Comparison of ENCODE assay signal across 1 cellular context in the genomic region with DNA sequence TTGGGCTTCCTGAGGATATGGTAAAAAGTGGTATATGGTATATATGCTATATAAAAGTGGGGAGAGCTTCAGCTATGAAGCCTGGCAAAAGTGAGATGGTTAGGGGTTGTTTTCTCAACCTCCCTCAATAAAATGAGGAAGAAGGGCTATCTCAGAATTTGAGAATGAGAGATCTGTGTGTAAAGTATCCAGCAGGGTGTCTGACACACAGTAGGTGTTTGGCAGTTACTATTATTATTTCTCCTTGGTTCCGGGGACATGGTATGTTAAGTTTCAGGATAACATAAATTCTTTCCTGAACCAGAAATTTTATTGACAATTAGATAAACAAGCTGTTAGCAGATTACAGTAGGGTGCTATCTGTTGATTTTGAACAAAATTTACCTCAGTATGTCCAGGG.
TF ChIP-seq lines count a peak whose summit lies in the region.

No MANE protein-coding gene starts in this region.

TF ChIP-seq in GM23338, 12 proteins besides CTCF, POLR2A, EP300 and RAD21 (continued from another document):
- TF ChIP-seq, protein P1, sequence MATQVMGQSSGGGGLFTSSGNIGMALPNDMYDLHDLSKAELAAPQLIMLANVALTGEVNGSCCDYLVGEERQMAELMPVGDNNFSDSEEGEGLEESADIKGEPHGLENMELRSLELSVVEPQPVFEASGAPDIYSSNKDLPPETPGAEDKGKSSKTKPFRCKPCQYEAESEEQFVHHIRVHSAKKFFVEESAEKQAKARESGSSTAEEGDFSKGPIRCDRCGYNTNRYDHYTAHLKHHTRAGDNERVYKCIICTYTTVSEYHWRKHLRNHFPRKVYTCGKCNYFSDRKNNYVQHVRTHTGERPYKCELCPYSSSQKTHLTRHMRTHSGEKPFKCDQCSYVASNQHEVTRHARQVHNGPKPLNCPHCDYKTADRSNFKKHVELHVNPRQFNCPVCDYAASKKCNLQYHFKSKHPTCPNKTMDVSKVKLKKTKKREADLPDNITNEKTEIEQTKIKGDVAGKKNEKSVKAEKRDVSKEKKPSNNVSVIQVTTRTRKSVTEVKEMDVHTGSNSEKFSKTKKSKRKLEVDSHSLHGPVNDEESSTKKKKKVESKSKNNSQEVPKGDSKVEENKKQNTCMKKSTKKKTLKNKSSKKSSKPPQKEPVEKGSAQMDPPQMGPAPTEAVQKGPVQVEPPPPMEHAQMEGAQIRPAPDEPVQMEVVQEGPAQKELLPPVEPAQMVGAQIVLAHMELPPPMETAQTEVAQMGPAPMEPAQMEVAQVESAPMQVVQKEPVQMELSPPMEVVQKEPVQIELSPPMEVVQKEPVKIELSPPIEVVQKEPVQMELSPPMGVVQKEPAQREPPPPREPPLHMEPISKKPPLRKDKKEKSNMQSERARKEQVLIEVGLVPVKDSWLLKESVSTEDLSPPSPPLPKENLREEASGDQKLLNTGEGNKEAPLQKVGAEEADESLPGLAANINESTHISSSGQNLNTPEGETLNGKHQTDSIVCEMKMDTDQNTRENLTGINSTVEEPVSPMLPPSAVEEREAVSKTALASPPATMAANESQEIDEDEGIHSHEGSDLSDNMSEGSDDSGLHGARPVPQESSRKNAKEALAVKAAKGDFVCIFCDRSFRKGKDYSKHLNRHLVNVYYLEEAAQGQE (IDR thresholded peaks at IDR 0.05; ENCODE audit: unreplicated experiment), result no peak
- TF ChIP-seq, protein P2, sequence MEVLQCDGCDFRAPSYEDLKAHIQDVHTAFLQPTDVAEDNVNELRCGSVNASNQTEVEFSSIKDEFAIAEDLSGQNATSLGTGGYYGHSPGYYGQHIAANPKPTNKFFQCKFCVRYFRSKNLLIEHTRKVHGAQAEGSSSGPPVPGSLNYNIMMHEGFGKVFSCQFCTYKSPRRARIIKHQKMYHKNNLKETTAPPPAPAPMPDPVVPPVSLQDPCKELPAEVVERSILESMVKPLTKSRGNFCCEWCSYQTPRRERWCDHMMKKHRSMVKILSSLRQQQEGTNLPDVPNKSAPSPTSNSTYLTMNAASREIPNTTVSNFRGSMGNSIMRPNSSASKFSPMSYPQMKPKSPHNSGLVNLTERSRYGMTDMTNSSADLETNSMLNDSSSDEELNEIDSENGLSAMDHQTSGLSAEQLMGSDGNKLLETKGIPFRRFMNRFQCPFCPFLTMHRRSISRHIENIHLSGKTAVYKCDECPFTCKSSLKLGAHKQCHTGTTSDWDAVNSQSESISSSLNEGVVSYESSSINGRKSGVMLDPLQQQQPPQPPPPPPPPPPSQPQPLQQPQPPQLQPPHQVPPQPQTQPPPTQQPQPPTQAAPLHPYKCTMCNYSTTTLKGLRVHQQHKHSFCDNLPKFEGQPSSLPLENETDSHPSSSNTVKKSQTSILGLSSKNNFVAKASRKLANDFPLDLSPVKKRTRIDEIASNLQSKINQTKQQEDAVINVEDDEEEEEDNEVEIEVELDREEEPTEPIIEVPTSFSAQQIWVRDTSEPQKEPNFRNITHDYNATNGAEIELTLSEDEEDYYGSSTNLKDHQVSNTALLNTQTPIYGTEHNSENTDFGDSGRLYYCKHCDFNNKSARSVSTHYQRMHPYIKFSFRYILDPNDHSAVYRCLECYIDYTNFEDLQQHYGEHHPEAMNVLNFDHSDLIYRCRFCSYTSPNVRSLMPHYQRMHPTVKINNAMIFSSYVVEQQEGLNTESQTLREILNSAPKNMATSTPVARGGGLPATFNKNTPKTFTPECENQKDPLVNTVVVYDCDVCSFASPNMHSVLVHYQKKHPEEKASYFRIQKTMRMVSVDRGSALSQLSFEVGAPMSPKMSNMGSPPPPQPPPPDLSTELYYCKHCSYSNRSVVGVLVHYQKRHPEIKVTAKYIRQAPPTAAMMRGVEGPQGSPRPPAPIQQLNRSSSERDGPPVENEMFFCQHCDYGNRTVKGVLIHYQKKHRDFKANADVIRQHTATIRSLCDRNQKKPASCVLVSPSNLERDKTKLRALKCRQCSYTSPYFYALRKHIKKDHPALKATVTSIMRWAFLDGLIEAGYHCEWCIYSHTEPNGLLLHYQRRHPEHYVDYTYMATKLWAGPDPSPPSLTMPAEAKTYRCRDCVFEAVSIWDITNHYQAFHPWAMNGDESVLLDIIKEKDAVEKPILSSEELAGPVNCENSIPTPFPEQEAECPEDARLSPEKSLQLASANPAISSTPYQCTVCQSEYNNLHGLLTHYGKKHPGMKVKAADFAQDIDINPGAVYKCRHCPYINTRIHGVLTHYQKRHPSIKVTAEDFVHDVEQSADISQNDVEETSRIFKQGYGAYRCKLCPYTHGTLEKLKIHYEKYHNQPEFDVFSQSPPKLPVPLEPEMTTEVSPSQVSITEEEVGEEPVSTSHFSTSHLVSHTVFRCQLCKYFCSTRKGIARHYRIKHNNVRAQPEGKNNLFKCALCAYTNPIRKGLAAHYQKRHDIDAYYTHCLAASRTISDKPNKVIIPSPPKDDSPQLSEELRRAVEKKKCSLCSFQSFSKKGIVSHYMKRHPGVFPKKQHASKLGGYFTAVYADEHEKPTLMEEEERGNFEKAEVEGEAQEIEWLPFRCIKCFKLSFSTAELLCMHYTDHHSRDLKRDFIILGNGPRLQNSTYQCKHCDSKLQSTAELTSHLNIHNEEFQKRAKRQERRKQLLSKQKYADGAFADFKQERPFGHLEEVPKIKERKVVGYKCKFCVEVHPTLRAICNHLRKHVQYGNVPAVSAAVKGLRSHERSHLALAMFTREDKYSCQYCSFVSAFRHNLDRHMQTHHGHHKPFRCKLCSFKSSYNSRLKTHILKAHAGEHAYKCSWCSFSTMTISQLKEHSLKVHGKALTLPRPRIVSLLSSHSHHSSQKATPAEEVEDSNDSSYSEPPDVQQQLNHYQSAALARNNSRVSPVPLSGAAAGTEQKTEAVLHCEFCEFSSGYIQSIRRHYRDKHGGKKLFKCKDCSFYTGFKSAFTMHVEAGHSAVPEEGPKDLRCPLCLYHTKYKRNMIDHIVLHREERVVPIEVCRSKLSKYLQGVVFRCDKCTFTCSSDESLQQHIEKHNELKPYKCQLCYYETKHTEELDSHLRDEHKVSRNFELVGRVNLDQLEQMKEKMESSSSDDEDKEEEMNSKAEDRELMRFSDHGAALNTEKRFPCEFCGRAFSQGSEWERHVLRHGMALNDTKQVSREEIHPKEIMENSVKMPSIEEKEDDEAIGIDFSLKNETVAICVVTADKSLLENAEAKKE (CRISPR knock-in tag; IDR thresholded peaks at IDR 0.05), result no peak
TF ChIP-seq in GM23338: peak in this region for 0.
